ENCODE assay signal across 12 cellular contexts in genomic region chr7:5533821-5534367, GRCh38. TPM values are rescaled to one million over a fixed set of nuclear protein-coding genes. Genes with fewer than 3 reads are reported as not detected.
A peak's percentile ranks its signal among the peaks of the same experiment; 100 is the strongest.
DNase-seq lines count a peak whose midpoint lies in the region; ATAC-seq and TF ChIP-seq lines count a peak whose summit lies in the region.
"Had no signal": no experiment of that assay in that cellular context is flagged by ENCODE, and none has a peak within 500 bp of the region (broad histone marks: within the 10 kb centered on the region; RNA-seq: fewer than 3 reads in every experiment).

No MANE protein-coding gene starts in this region.

- peaks cover 18% of the 10 kb centered on the region for H3K4me1 ChIP-seq in CD8-positive, alpha-beta memory T cell (ENCODE audit: insufficient read depth, low read length)
- H3K4me1 ChIP-seq in IMR-90 (ENCODE audit: control insufficient read depth, insufficient read depth, low read length) = peaks cover 12% of the 10 kb centered on the region
- peaks cover 19% of the 10 kb centered on the region for H3K4me1 ChIP-seq in effector memory CD4-positive, alpha-beta T cell (ENCODE audit: control insufficient read depth, insufficient read depth, low read length, poor library complexity, severe bottlenecking)
- H3K4me1 ChIP-seq in rectal smooth muscle tissue (ENCODE audit: control insufficient read depth, insufficient read depth, low read length) = peaks cover 15% of the 10 kb centered on the region

- peaks cover 7 to 20% of the 10 kb centered on the region in 2 experiments for H3K79me1 ChIP-seq in IMR-90 (ENCODE audit: low read depth in 1 of 2, low read length in 2 of 2)

- no peaks in the 10 kb centered on the region for H3K9me3 ChIP-seq in CD8-positive, alpha-beta memory T cell (ENCODE audit: low read length)
- no peaks in the 10 kb centered on the region for H3K9me3 ChIP-seq in IMR-90 (ENCODE audit: control insufficient read depth, insufficient read depth, low read length)
- H3K9me3 ChIP-seq in effector memory CD4-positive, alpha-beta T cell (ENCODE audit: control insufficient read depth, low read length) = no peaks in the 10 kb centered on the region
- H3K9me3 ChIP-seq: breast epithelium, pancreas had no signal

- BruUV-seq in IMR-90 (replicated peaks; lab: Mats Ljungman, UMichigan) = no TSS peak

- H4K91ac ChIP-seq in IMR-90 (ENCODE audit: insufficient read depth, low read depth, low read length) = no peak overlapping the region

- H3K14ac ChIP-seq in IMR-90 (replicated peaks; ENCODE audit: low read depth, low read length) = no peak overlapping the region

- intact Hi-C loops in IMR-90 (cut with micrococcal nuclease) (no loop called here), left colon (cut with DNase I, micrococcal nuclease) (no loop called here)

- H3K9me1 ChIP-seq in IMR-90 (ENCODE audit: insufficient read depth, low read length) = peaks cover 7% of the 10 kb centered on the region

- peaks cover 3 to 14% (median 3%) of the 10 kb centered on the region in 3 donors for H3K36me3 Mint-ChIP-seq in CD8-positive, alpha-beta memory T cell
- peaks cover 12% of the 10 kb centered on the region for H3K36me3 Mint-ChIP-seq in activated CD8-positive, alpha-beta memory T cell treated with anti-CD3 and anti-CD28 coated beads, Interleukin-2, amount 10 ng/mL, durations not matched to agents 7 days and 5 days

- H3K4me2 ChIP-seq in IMR-90 (ENCODE audit: low read depth, low read length) = no peak overlapping the region

- peak overlapping the region in 7 of 8 donors; percentile 81 to 98 (median 95) for H3K27ac Mint-ChIP-seq in CD8-positive, alpha-beta memory T cell
- no peak overlapping the region for H3K27ac Mint-ChIP-seq in activated CD8-positive, alpha-beta memory T cell treated with anti-CD3 and anti-CD28 coated beads, Interleukin-2, amount 10 ng/mL, durations not matched to agents 7 days and 5 days

- no peak overlapping the region for H2AFZ ChIP-seq in IMR-90 (replicated peaks; ENCODE audit: low read length, poor library complexity)

- TF ChIP-seq CTCF in IMR-90 (conservative IDR thresholded peaks at IDR 0.05; ENCODE audit: low read depth, low read length) = no peak

- POLR2A ChIA-PET in CD8-positive, alpha-beta memory T cell (lab: Charles Lee) = interaction anchor here (0.6 kb wide), 1 partner anchor 32 kb away, joined by 3 read pairs; no protein-coding TSS in a partner anchor
- POLR2A ChIA-PET in IMR-90 (lab: Charles Lee; ENCODE audit: unreplicated experiment) = no interaction called here

- H3K27me3 Mint-ChIP-seq in CD8-positive, alpha-beta memory T cell = peaks cover 0 to 8% of the 10 kb centered on the region in 2 donors
- peaks cover under 1% of the 10 kb centered on the region for H3K27me3 Mint-ChIP-seq in activated CD8-positive, alpha-beta memory T cell treated with anti-CD3 and anti-CD28 coated beads, Interleukin-2, amount 10 ng/mL, durations not matched to agents 7 days and 5 days

- H3K4me3 Mint-ChIP-seq in CD8-positive, alpha-beta memory T cell = peak overlapping the region in 4 of 7 donors; percentile 16 to 98 (median 94)
- no peak overlapping the region for H3K4me3 Mint-ChIP-seq in activated CD8-positive, alpha-beta memory T cell treated with anti-CD3 and anti-CD28 coated beads, Interleukin-2, amount 10 ng/mL, durations not matched to agents 7 days and 5 days

- dilution Hi-C loops in IMR-90 (cut with HindIII; ENCODE audit: low sequenced_read_pairs, unreplicated experiment) = no loop called here

- H3K23ac ChIP-seq in IMR-90 (ENCODE audit: low read depth, low read length) = no peak overlapping the region; the same call in 1 of the 2 replicates

- no peak for DNase-seq in CD8-positive, alpha-beta memory T cell
- DNase-seq in IMR-90 (no peak), left colon (no peak), AG08395 (ENCODE audit: low spot score) (no peak)
- DNase-seq in effector memory CD4-positive, alpha-beta T cell = no peak
- no peak for DNase-seq in activated CD8-positive, alpha-beta memory T cell treated with anti-CD3 and anti-CD28 coated beads, Interleukin-2, amount 10 ng/mL, durations not matched to agents 7 days and 5 days
- DNase-seq: activated effector memory CD4-positive, alpha-beta T cell treated with anti-CD3 and anti-CD28 coated beads, Interleukin-2, amount 50 U/mL, for 16 hours; hypothalamus; pancreas had no signal

- no peak overlapping the region for H3K4me3 ChIP-seq in CD8-positive, alpha-beta memory T cell (ENCODE audit: low read length)
- H3K4me3 ChIP-seq in IMR-90 (ENCODE audit: insufficient read depth, low read depth, low read length) (no peak overlapping the region), rectal smooth muscle tissue (ENCODE audit: low read length) (no peak overlapping the region)
- no peak overlapping the region for H3K4me3 ChIP-seq in effector memory CD4-positive, alpha-beta T cell (ENCODE audit: insufficient read depth, low read depth, low read length, poor library complexity, severe bottlenecking)
- H3K4me3 ChIP-seq: breast epithelium, pancreas had no signal

- H3K9me3 Mint-ChIP-seq in CD8-positive, alpha-beta memory T cell = peaks cover 0 to 3% (median 0%) of the 10 kb centered on the region in 5 donors
- H3K9me3 Mint-ChIP-seq in activated CD8-positive, alpha-beta memory T cell treated with anti-CD3 and anti-CD28 coated beads, Interleukin-2, amount 10 ng/mL, durations not matched to agents 7 days and 5 days (ENCODE audit: low read depth) = no peaks in the 10 kb centered on the region

- H3K27ac ChIP-seq in CD8-positive, alpha-beta memory T cell (ENCODE audit: low read depth, low read length) = peak overlapping the region; percentile 82
- no peak overlapping the region for H3K27ac ChIP-seq in IMR-90 (ENCODE audit: insufficient read depth, low read length)
- peak overlapping the region; percentile 62 for H3K27ac ChIP-seq in effector memory CD4-positive, alpha-beta T cell (ENCODE audit: insufficient read depth, low read length, poor library complexity, severe bottlenecking)
- H3K27ac ChIP-seq in rectal smooth muscle tissue (ENCODE audit: low read depth, low read length) = peak overlapping the region; percentile 99

- no peak overlapping the region for H2BK5ac ChIP-seq in IMR-90 (ENCODE audit: low read depth, low read length, poor library complexity, severe bottlenecking)

- H3K4ac ChIP-seq in IMR-90 (ENCODE audit: low read depth, low read length) = no peak overlapping the region

- CTCF ChIA-PET in CD8-positive, alpha-beta memory T cell (lab: Charles Lee) = interaction anchor here (0.7 to 1.7 kb wide), 4 partner anchors 8 to 110 kb away, joined by 3 to 5 read pairs (median 3); partner anchors contain the start of gene TNRC18
- CTCF ChIA-PET in IMR-90 (lab: Yijun Ruan, JAX) = no interaction called here
- CTCF ChIA-PET in activated CD8-positive, alpha-beta memory T cell treated with anti-CD3 and anti-CD28 coated beads, Interleukin-2, amount 10 ng/mL, durations not matched to agents 7 days and 5 days (lab: Charles Lee) = interaction anchor here (0.7 to 1.3 kb wide), 4 partner anchors 9 to 132 kb away, joined by 3 to 8 read pairs (median 4); no protein-coding TSS in a partner anchor

- no peaks in the 10 kb centered on the region for H3K27me3 ChIP-seq in CD8-positive, alpha-beta memory T cell (ENCODE audit: insufficient read depth, low read length, poor library complexity, severe bottlenecking)
- H3K27me3 ChIP-seq in IMR-90 (ENCODE audit: control insufficient read depth, insufficient read depth, low read length) (no peaks in the 10 kb centered on the region), rectal smooth muscle tissue (ENCODE audit: control insufficient read depth, insufficient read depth, low read length) (no peaks in the 10 kb centered on the region)
- H3K27me3 ChIP-seq in effector memory CD4-positive, alpha-beta T cell (replicated peaks; ENCODE audit: control insufficient read depth, insufficient read depth, low read length, poor library complexity, severe bottlenecking) = no peaks in the 10 kb centered on the region
- H3K27me3 ChIP-seq: breast epithelium, pancreas had no signal

- H4K20me1 ChIP-seq in IMR-90 (ENCODE audit: insufficient read depth, low read length) = peaks cover 14% of the 10 kb centered on the region

- peak overlapping the region; percentile 23 for H2AK5ac ChIP-seq in IMR-90 (ENCODE audit: low read depth, low read length)

- TF ChIP-seq POLR2A in IMR-90 (IDR thresholded peaks at IDR 0.05; ENCODE audit: low read depth, low read length) = no peak

- 84% methylated on average over 4 of the region's 10 CpGs; no CpG with 5 or more reads in 1 of the 2 experiments for WGBS in IMR-90 (ENCODE audit: extremely low coverage in 2 of 2, insufficient read length in 1 of 2), 2 experiments

- no peak overlapping the region for H3K56ac ChIP-seq in IMR-90 (ENCODE audit: extremely low read depth, insufficient read depth, low read length)

- H2BK120ac ChIP-seq in IMR-90 (ENCODE audit: low read depth, low read length) = no peak overlapping the region

- peaks cover 15 to 33% (median 22%) of the 10 kb centered on the region in 3 donors for H3K4me1 Mint-ChIP-seq in CD8-positive, alpha-beta memory T cell
- peaks cover 27% of the 10 kb centered on the region for H3K4me1 Mint-ChIP-seq in activated CD8-positive, alpha-beta memory T cell treated with anti-CD3 and anti-CD28 coated beads, Interleukin-2, amount 10 ng/mL, durations not matched to agents 7 days and 5 days

- peaks cover 6% of the 10 kb centered on the region for H3K36me3 ChIP-seq in CD8-positive, alpha-beta memory T cell (ENCODE audit: insufficient read depth, low read length)
- H3K36me3 ChIP-seq in IMR-90 (ENCODE audit: control insufficient read depth, insufficient read depth, low read length) = peaks cover 10% of the 10 kb centered on the region
- H3K36me3 ChIP-seq in effector memory CD4-positive, alpha-beta T cell (ENCODE audit: control insufficient read depth, insufficient read depth, low read length) = peaks cover 6% of the 10 kb centered on the region
- peaks cover 8% of the 10 kb centered on the region for H3K36me3 ChIP-seq in rectal smooth muscle tissue (ENCODE audit: control insufficient read depth, insufficient read depth, low read length)
- H3K36me3 ChIP-seq: breast epithelium had no signal

- H2AK9ac ChIP-seq in IMR-90 (replicated peaks; ENCODE audit: low read depth, low read length, poor library complexity) = peak overlapping the region; percentile 78

- H2BK20ac ChIP-seq in IMR-90 (ENCODE audit: low read depth, low read length) = no peak overlapping the region

- no peak for ATAC-seq in IMR-90 (ENCODE audit: low read depth)
- ATAC-seq in left colon = no peak
- ATAC-seq in activated CD8-positive, alpha-beta memory T cell treated with anti-CD3 and anti-CD28 coated beads, Interleukin-2, amount 10 ng/mL, durations not matched to agents 7 days and 5 days = no peak
- ATAC-seq: activated CD4-positive, CD25-positive, alpha-beta regulatory T cell treated with anti-CD3 and anti-CD28 coated beads, Interleukin-2, amount 50 U/mL, for 24 hours; pancreas had no signal

- H3K9ac ChIP-seq in IMR-90 (ENCODE audit: low read depth, low read length) = no peak overlapping the region
- no peak overlapping the region for H3K9ac ChIP-seq in rectal smooth muscle tissue (ENCODE audit: low read length)

- H2BK15ac ChIP-seq in IMR-90 (ENCODE audit: low read depth, low read length) = peak overlapping the region; percentile 59; the same call in 1 of the 3 replicates

- H4K8ac ChIP-seq in IMR-90 (ENCODE audit: low read depth in 2 of 2, low read length in 2 of 2) = no peak overlapping the region

- H4K5ac ChIP-seq in IMR-90 (ENCODE audit: low read depth, low read length) = no peak overlapping the region

- in situ Hi-C loops in IMR-90 (cut with MboI; ENCODE audit: low sequenced_read_pairs) = no loop called here

- no peak for TF ChIP-seq RAD21 in IMR-90 (IDR thresholded peaks at IDR 0.05; ENCODE audit: low read length)

- no peak overlapping the region for H3K18ac ChIP-seq in IMR-90 (ENCODE audit: low read depth, low read length)

RNA-seq across cellular contexts. Expression of gene ACTB, which starts 3.5 kb away (rescaled TPM):
- total RNA-seq in CD8-positive, alpha-beta memory T cell = 1,000 to 10,000 TPM; 7,281 to 7,320 TPM
- 15,398 TPM for polyA plus RNA-seq in CD8-positive, alpha-beta memory T cell
- 7,721 and 7,727 TPM in 2 replicates for total RNA-seq in IMR-90 (2012; rRNA removed)
- polyA plus RNA-seq in IMR-90 (2012; rRNA removed) = 9,060 and 9,985 TPM in 2 replicates
- polyA plus RNA-seq in IMR-90 (2012; cell fraction: cytosol; rRNA removed) = 16,337 and 21,423 TPM in 2 replicates
- polyA plus RNA-seq in IMR-90 (2012; cell fraction: nucleus; rRNA removed; ENCODE audit: low replicate concordance) = 3,466 and 15,446 TPM in 2 replicates
- 1,000 to 10,000 TPM; 5,232 to 5,467 TPM for total RNA-seq in left colon
- over 10,000 TPM; 10,813 to 11,083 TPM for total RNA-seq in activated CD8-positive, alpha-beta memory T cell treated with anti-CD3 and anti-CD28 coated beads, Interleukin-2, amount 10 ng/mL, durations not matched to agents 7 days and 5 days

RNA-seq across cellular contexts. Expression of gene FBXL18, which starts 20.3 kb away (rescaled TPM):
- total RNA-seq in CD8-positive, alpha-beta memory T cell = 10 to 100 TPM; 16.3 to 16.9 TPM
- polyA plus RNA-seq in CD8-positive, alpha-beta memory T cell = 3.0 TPM
- total RNA-seq in IMR-90 (2012; rRNA removed) (2.0 and 2.2 TPM in 2 replicates), left colon (1 to 10 TPM; 7.6 to 8.9 TPM)
- polyA plus RNA-seq in IMR-90 (2012; rRNA removed) = 6.4 and 8.7 TPM in 2 replicates
- 3.8 and 7.0 TPM in 2 replicates for polyA plus RNA-seq in IMR-90 (2012; cell fraction: cytosol; rRNA removed)
- 7.2 and 21.7 TPM in 2 replicates for polyA plus RNA-seq in IMR-90 (2012; cell fraction: nucleus; rRNA removed; ENCODE audit: low replicate concordance)
- total RNA-seq in activated CD8-positive, alpha-beta memory T cell treated with anti-CD3 and anti-CD28 coated beads, Interleukin-2, amount 10 ng/mL, durations not matched to agents 7 days and 5 days = 10 to 100 TPM; 14.2 to 14.3 TPM

RNA-seq across cellular contexts. Expression of gene FSCN1, which starts 58.7 kb away (rescaled TPM):
- total RNA-seq in CD8-positive, alpha-beta memory T cell = 1 to 10 TPM; 4.8 to 5.7 TPM
- 0.37 TPM for polyA plus RNA-seq in CD8-positive, alpha-beta memory T cell
- total RNA-seq in IMR-90 (2012; rRNA removed) (118 and 137 TPM in 2 replicates), left colon (10 to 100 TPM in 1 of 2 donors, 1 to 10 TPM in 1; 4.7 to 10.4 TPM)
- 277 and 353 TPM in 2 replicates for polyA plus RNA-seq in IMR-90 (2012; rRNA removed)
- polyA plus RNA-seq in IMR-90 (2012; cell fraction: cytosol; rRNA removed) = 217 and 436 TPM in 2 replicates
- polyA plus RNA-seq in IMR-90 (2012; cell fraction: nucleus; rRNA removed; ENCODE audit: low replicate concordance) = 131 and 368 TPM in 2 replicates
- 1 to 10 TPM; 4.4 to 6.2 TPM for total RNA-seq in activated CD8-positive, alpha-beta memory T cell treated with anti-CD3 and anti-CD28 coated beads, Interleukin-2, amount 10 ng/mL, durations not matched to agents 7 days and 5 days

Comparison
In these comparisons a context has a peak if more than half of its experiments do, and no peak if none do; other contexts are left out.
1. RNA of gene FSCN1, which starts 58.7 kb away (total RNA-seq): 118 to 137 TPM in IMR-90; 4.7 to 10.4 TPM in left colon, 4.4 to 6.2 TPM in activated CD8-positive, alpha-beta memory T cell treated with anti-CD3 and anti-CD28 coated beads, Interleukin-2, amount 10 ng/mL, durations not matched to agents 7 days and 5 days and 4.8 to 5.7 TPM in CD8-positive, alpha-beta memory T cell; every median in the first group is over 10 times any median in the second.